In genomic region chr5:73280821-73281746, GRCh38 we compare ENCODE assay signal across 8 cellular contexts.
DNase-seq lines count a peak whose midpoint lies in the region; ATAC-seq, FAIRE-seq and TF ChIP-seq lines count a peak whose summit lies in the region.

No MANE protein-coding gene starts in this region.

- FAIRE-seq in GM19239 (lab: Jason Lieb, UNC): no peak

- H3K27ac Mint-ChIP-seq in activated CD4-positive, alpha-beta T cell treated with anti-CD3 and anti-CD28 coated beads for 36 hours: no peak overlapping the region

- intact Hi-C loops in activated CD4-positive, alpha-beta T cell treated with anti-CD3 and anti-CD28 coated beads for 36 hours (cut with DNase I, micrococcal nuclease): no loop called here

- H3K36me3 Mint-ChIP-seq in activated CD4-positive, alpha-beta T cell treated with anti-CD3 and anti-CD28 coated beads for 36 hours (ENCODE audit: low read depth): no peaks in the 10 kb centered on the region

- peaks cover 45% of the 10 kb centered on the region for H3K27me3 Mint-ChIP-seq in activated CD4-positive, alpha-beta T cell treated with anti-CD3 and anti-CD28 coated beads for 36 hours

- peak overlapping the region; percentile 27; the same call in 1 of the 2 replicates for H3K27ac ChIP-seq in SK-N-MC

- no peaks in the 10 kb centered on the region for H3K9me3 ChIP-seq in SK-N-MC (ENCODE audit: low read depth, low read length)

- H3K9me3 Mint-ChIP-seq in activated CD4-positive, alpha-beta T cell treated with anti-CD3 and anti-CD28 coated beads for 36 hours (ENCODE audit: low read depth): no peaks in the 10 kb centered on the region

- CTCF ChIA-PET in activated CD4-positive, alpha-beta T cell treated with anti-CD3 and anti-CD28 coated beads for 36 hours (lab: Charles Lee): no interaction called here

- DNase-seq in AG10803 (ENCODE audit: low read depth): peak; percentile 46
- DNase-seq in NCI-H1092 (lab: John Stamatoyannopoulos, UW): peak; percentile 88
- peak; percentile 71 for DNase-seq in SK-N-MC (ENCODE audit: low read depth, low spot score)
- DNase-seq in kidney glomerular epithelial cell (lab: John Stamatoyannopoulos, UW): peak; percentile 96
- DNase-seq in GM19239 (ENCODE audit: insufficient read length, low spot score): no peak
- no peak for DNase-seq in activated CD4-positive, alpha-beta T cell treated with anti-CD3 and anti-CD28 coated beads for 36 hours
- no peak for DNase-seq in stimulated activated naive CD4-positive, alpha-beta T cell treated with Interleukin-2 at 50 U/mL for 16 hours (lab: John Stamatoyannopoulos, UW)

- no peak overlapping the region for H3K4me3 ChIP-seq in AG10803 (ENCODE audit: low read length)
- peak overlapping the region; percentile 63 for H3K4me3 ChIP-seq in SK-N-MC

- ATAC-seq in activated CD4-positive, alpha-beta T cell treated with anti-CD3 and anti-CD28 coated beads for 36 hours: no peak
- ATAC-seq in GM18517 (IDR thresholded peaks at IDR 0.05; ENCODE audit: unreplicated experiment): no peak

- no peak overlapping the region for H3K9ac ChIP-seq in SK-N-MC (ENCODE audit: insufficient read length)

- H3K4me3 Mint-ChIP-seq in activated CD4-positive, alpha-beta T cell treated with anti-CD3 and anti-CD28 coated beads for 36 hours: no peak overlapping the region

- TF ChIP-seq CTCF in AG10803 (conservative IDR thresholded peaks at IDR 0.05; ENCODE audit: low read length): no peak

- POLR2A ChIA-PET in activated CD4-positive, alpha-beta T cell treated with anti-CD3 and anti-CD28 coated beads for 36 hours (lab: Charles Lee): no interaction called here

- H3K4me1 Mint-ChIP-seq in activated CD4-positive, alpha-beta T cell treated with anti-CD3 and anti-CD28 coated beads for 36 hours: no peaks in the 10 kb centered on the region

- no peaks in the 10 kb centered on the region for H3K36me3 ChIP-seq in SK-N-MC (ENCODE audit: insufficient read depth, low read length)

Comparison
In these comparisons a context has a peak if more than half of its experiments do, and no peak if none do; other contexts are left out.
1. DNase-seq: peak in AG10803 (single experiment), NCI-H1092 (single experiment), SK-N-MC (single experiment) and kidney glomerular epithelial cell (single experiment); none in GM19239 (single experiment), activated CD4-positive, alpha-beta T cell treated with anti-CD3 and anti-CD28 coated beads for 36 hours (single experiment) and stimulated activated naive CD4-positive, alpha-beta T cell treated with Interleukin-2 at 50 U/mL for 16 hours (single experiment).